ENCODE assay signal across 2 cellular contexts in the genomic region with DNA sequence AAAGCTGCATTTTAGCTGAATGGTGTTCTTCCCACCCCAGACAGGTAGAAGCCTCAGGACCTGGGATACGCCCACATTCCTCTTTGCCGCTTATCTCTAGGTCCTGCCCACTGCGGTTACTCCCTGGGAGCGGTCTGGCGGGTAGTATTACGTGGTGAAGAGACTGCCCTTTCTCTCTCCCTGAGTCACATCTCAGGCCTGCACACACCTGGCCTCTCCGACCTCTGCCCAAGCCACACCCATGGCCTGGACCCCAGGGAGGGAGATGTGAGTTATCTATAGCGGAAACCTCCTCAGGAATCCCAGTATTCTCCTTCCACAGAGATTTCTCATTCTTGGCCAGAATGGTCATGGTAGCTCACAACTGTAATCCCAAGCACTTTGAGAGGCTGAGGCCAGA.
TF ChIP-seq lines count a peak whose summit lies in the region.

No MANE protein-coding gene starts in this region.

TF ChIP-seq in Ishikawa, 13 proteins besides CTCF, POLR2A, EP300 and RAD21:
- TF ChIP-seq TCF12 (IDR thresholded peaks at IDR 0.05; ENCODE audit: low read depth) (peak; percentile 47; the same call in 1 of the 2 replicates), TEAD4 (IDR thresholded peaks at IDR 0.05) (0 out of 2 replicates have a peak, but pooled peaks have one; percentile 20), EGR1 (IDR thresholded peaks at IDR 0.05) (no peak), REST (IDR thresholded peaks at IDR 0.05; ENCODE audit: low read depth) (no peak), ZBTB7A (IDR thresholded peaks at IDR 0.05; ENCODE audit: low read depth) (no peak), CREB1 (IDR thresholded peaks at IDR 0.05; ENCODE audit: low read depth) (no peak)

TF ChIP-seq in H1, 55 proteins besides CTCF, POLR2A, EP300 and RAD21:
- TF ChIP-seq POU5F1 (IDR thresholded peaks at IDR 0.05; ENCODE audit: low read depth, low read length) (no peak), JUND (IDR thresholded peaks at IDR 0.05; ENCODE audit: low read length) (no peak), NRF1 (IDR thresholded peaks at IDR 0.05; ENCODE audit: low read depth, low read length) (no peak), NANOG (IDR thresholded peaks at IDR 0.05; ENCODE audit: insufficient read depth, low read depth, low read length, poor library complexity, severe bottlenecking) (no peak), BCL11A (IDR thresholded peaks at IDR 0.05; ENCODE audit: low read depth in 2 of 2, low read length in 2 of 2) (no peak), JUN (IDR thresholded peaks at IDR 0.05; ENCODE audit: low read depth, low read length) (no peak), SUZ12 (IDR thresholded peaks at IDR 0.05; ENCODE audit: low read length) (no peak), FOSL1 (IDR thresholded peaks at IDR 0.05; ENCODE audit: insufficient read depth, low read depth, low read length) (no peak), KDM5A (IDR thresholded peaks at IDR 0.05; ENCODE audit: low read length) (no peak), YY1 (IDR thresholded peaks at IDR 0.05; ENCODE audit: low read depth, low read length) (no peak), TAF7 (optimal IDR thresholded peaks at IDR 0.05; ENCODE audit: borderline replicate concordance, low read depth, low read length) (no peak), TAF1 (IDR thresholded peaks at IDR 0.05; ENCODE audit: low read depth, low read length) (no peak), SAP30 (IDR thresholded peaks at IDR 0.05; ENCODE audit: insufficient read depth, insufficient replicate concordance, low read length) (no peak), CREB1 (IDR thresholded peaks at IDR 0.05) (no peak)
- TF ChIP-seq, protein P1, sequence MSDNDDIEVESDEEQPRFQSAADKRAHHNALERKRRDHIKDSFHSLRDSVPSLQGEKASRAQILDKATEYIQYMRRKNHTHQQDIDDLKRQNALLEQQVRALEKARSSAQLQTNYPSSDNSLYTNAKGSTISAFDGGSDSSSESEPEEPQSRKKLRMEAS (IDR thresholded peaks at IDR 0.05): no peak
- TF ChIP-seq, protein P2, sequence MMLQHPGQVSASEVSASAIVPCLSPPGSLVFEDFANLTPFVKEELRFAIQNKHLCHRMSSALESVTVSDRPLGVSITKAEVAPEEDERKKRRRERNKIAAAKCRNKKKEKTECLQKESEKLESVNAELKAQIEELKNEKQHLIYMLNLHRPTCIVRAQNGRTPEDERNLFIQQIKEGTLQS (IDR thresholded peaks at IDR 0.05; ENCODE audit: insufficient read depth, low read depth, low read length): no peak
